In genomic region chr17:18250708-18251107, GRCh38 we compare ENCODE assay signal across 30 cellular contexts.
"Had no signal": no experiment of that assay in that cellular context is flagged by ENCODE, and none has a peak within 500 bp of the region (broad histone marks: within the 10 kb centered on the region; RNA-seq: fewer than 3 reads in every experiment).

No MANE protein-coding gene starts in this region.

- ATAC-seq: left cardiac atrium; left ventricle myocardium superior; stimulated activated memory B cell treated with anti-CD40 and anti-IgM and Interleukin-4, amounts not matched to agents 10 μg/mL and 1 μg/mL and 100 μg/mL, for 72 hours; stimulated activated naive CD8-positive, alpha-beta T cell treated with anti-CD3 and anti-CD28 coated beads, Interleukin-15, amount 100 ng/mL, for 72 hours had no signal

- H3K27ac Mint-ChIP-seq: activated CD4-positive, alpha-beta memory T cell treated with anti-CD3 and anti-CD28 coated beads for 36 hours; activated CD4-positive, alpha-beta T cell treated with anti-CD3 and anti-CD28 coated beads, Interleukin-2, amount 10 ng/mL, durations not matched to agents 24 days and 14 days; activated naive CD4-positive, alpha-beta T cell treated with anti-CD3 and anti-CD28 coated beads for 36 hours; activated naive CD8-positive, alpha-beta T cell treated with anti-CD3 and anti-CD28 coated beads for 36 hours; activated T-helper 1 cell treated with anti-CD3 and anti-CD28 coated beads, Interleukin-12 subunit alpha, Interleukin-12 subunit beta, Interleukin-2, Interleukin-4 antibody, amounts not matched to agents 30 ng/mL and 10 ng/mL and 1 ng/mL, durations not matched to agents 14 hours and 24 hours and 36 hours; brain; nephron; stimulated activated memory B cell treated with anti-CD40 and anti-IgM and Interleukin-4, amounts not matched to agents 10 μg/mL and 1 μg/mL and 100 μg/mL, for 72 hours had no signal

- H3K4me1 Mint-ChIP-seq: activated naive CD8-positive, alpha-beta T cell treated with anti-CD3 and anti-CD28 coated beads for 36 hours had no signal

- H3K27me3 ChIP-seq: adrenal gland, ascending aorta, cardiac muscle cell, dorsolateral prefrontal cortex, neutrophil, sigmoid colon, upper lobe of right lung had no signal

- DNase-seq: activated CD4-positive, alpha-beta memory T cell treated with anti-CD3 and anti-CD28 coated beads for 36 hours; activated CD4-positive, alpha-beta T cell treated with anti-CD3 and anti-CD28 coated beads, Interleukin-2, amount 10 ng/mL, durations not matched to agents 24 days and 14 days; activated CD4-positive, CD25-positive, alpha-beta regulatory T cell treated with anti-CD3 and anti-CD28 coated beads, Interleukin-2, amount 50 U/mL, for 72 hours; activated CD8-positive, alpha-beta memory T cell treated with anti-CD3 and anti-CD28 coated beads, Interleukin-2, amount 50 U/mL, for 4 hours; activated effector memory CD4-positive, alpha-beta T cell treated with anti-CD3 and anti-CD28 coated beads, Interleukin-2, amount 50 U/mL, for 16 hours; activated naive CD4-positive, alpha-beta T cell treated with anti-CD3 and anti-CD28 coated beads for 36 hours; activated naive CD8-positive, alpha-beta T cell treated with anti-CD3 and anti-CD28 coated beads for 36 hours; activated T-cell treated with anti-CD3 and anti-CD28 coated beads, Interleukin-2, amount 50 U/mL, for 1 hour; adrenal gland; effector memory CD4-positive, alpha-beta T cell; foreskin fibroblast; head of caudate nucleus; hippocampal formation; left cardiac atrium; left ventricle myocardium superior; sigmoid colon; stimulated activated CD4-positive, alpha-beta T cell treated with anti-CD3 and anti-CD28 coated beads, Interleukin-4, amount 100 ng/mL, for 24 hours; stimulated activated naive CD8-positive, alpha-beta T cell treated with anti-CD3 and anti-CD28 coated beads, Interleukin-15, amount 100 ng/mL, for 72 hours; T1000; upper lobe of right lung; WERI-Rb-1 had no signal

- H3K4me3 Mint-ChIP-seq: activated CD4-positive, alpha-beta memory T cell treated with anti-CD3 and anti-CD28 coated beads for 36 hours; activated CD4-positive, alpha-beta T cell treated with anti-CD3 and anti-CD28 coated beads, Interleukin-2, amount 10 ng/mL, durations not matched to agents 24 days and 14 days; activated naive CD4-positive, alpha-beta T cell treated with anti-CD3 and anti-CD28 coated beads for 36 hours; activated naive CD8-positive, alpha-beta T cell treated with anti-CD3 and anti-CD28 coated beads for 36 hours; activated T-helper 1 cell treated with anti-CD3 and anti-CD28 coated beads, Interleukin-12 subunit alpha, Interleukin-12 subunit beta, Interleukin-2, Interleukin-4 antibody, amounts not matched to agents 30 ng/mL and 10 ng/mL and 1 ng/mL, durations not matched to agents 14 hours and 24 hours and 36 hours; brain; nephron; stimulated activated memory B cell treated with anti-CD40 and anti-IgM and Interleukin-4, amounts not matched to agents 10 μg/mL and 1 μg/mL and 100 μg/mL, for 72 hours; stimulated activated naive CD8-positive, alpha-beta T cell treated with anti-CD3 and anti-CD28 coated beads, Interleukin-15, amount 100 ng/mL, for 72 hours had no signal

- H3K27me3 Mint-ChIP-seq: activated CD4-positive, alpha-beta memory T cell treated with anti-CD3 and anti-CD28 coated beads for 36 hours; activated CD4-positive, alpha-beta T cell treated with anti-CD3 and anti-CD28 coated beads, Interleukin-2, amount 10 ng/mL, durations not matched to agents 24 days and 14 days; activated naive CD8-positive, alpha-beta T cell treated with anti-CD3 and anti-CD28 coated beads for 36 hours; brain; stimulated activated memory B cell treated with anti-CD40 and anti-IgM and Interleukin-4, amounts not matched to agents 10 μg/mL and 1 μg/mL and 100 μg/mL, for 72 hours; stimulated activated naive CD8-positive, alpha-beta T cell treated with anti-CD3 and anti-CD28 coated beads, Interleukin-15, amount 100 ng/mL, for 72 hours had no signal

- H3K9me3 ChIP-seq: adrenal gland, ascending aorta, neutrophil, sigmoid colon, upper lobe of right lung had no signal

- H3K27ac ChIP-seq: ascending aorta, cardiac muscle cell, coronary artery, neutrophil, sigmoid colon, upper lobe of right lung, WERI-Rb-1 had no signal

- H3K4me1 ChIP-seq: upper lobe of right lung had no signal

- H3K9me3 Mint-ChIP-seq: activated CD4-positive, alpha-beta memory T cell treated with anti-CD3 and anti-CD28 coated beads for 36 hours; activated CD4-positive, alpha-beta T cell treated with anti-CD3 and anti-CD28 coated beads, Interleukin-2, amount 10 ng/mL, durations not matched to agents 24 days and 14 days; activated naive CD4-positive, alpha-beta T cell treated with anti-CD3 and anti-CD28 coated beads for 36 hours; activated naive CD8-positive, alpha-beta T cell treated with anti-CD3 and anti-CD28 coated beads for 36 hours; activated T-helper 1 cell treated with anti-CD3 and anti-CD28 coated beads, Interleukin-12 subunit alpha, Interleukin-12 subunit beta, Interleukin-2, Interleukin-4 antibody, amounts not matched to agents 30 ng/mL and 10 ng/mL and 1 ng/mL, durations not matched to agents 14 hours and 24 hours and 36 hours; brain; nephron; stimulated activated memory B cell treated with anti-CD40 and anti-IgM and Interleukin-4, amounts not matched to agents 10 μg/mL and 1 μg/mL and 100 μg/mL, for 72 hours; stimulated activated naive CD8-positive, alpha-beta T cell treated with anti-CD3 and anti-CD28 coated beads, Interleukin-15, amount 100 ng/mL, for 72 hours had no signal

- H3K4me3 ChIP-seq: adrenal gland, ascending aorta, cardiac muscle cell, coronary artery, dorsolateral prefrontal cortex, sigmoid colon, upper lobe of right lung had no signal
